15 cellular contexts compared by ENCODE assay signal in genomic region chr6:28522594-28523557, GRCh38. TPM values are rescaled to one million over a fixed set of nuclear protein-coding genes. Genes with fewer than 3 reads are reported as not detected.
DNase-seq lines count a peak whose midpoint lies in the region; ATAC-seq and TF ChIP-seq lines count a peak whose summit lies in the region.
"Had no signal": no experiment of that assay in that cellular context is flagged by ENCODE, and none has a peak within 500 bp of the region (broad histone marks: within the 10 kb centered on the region; RNA-seq: fewer than 3 reads in every experiment).

No MANE protein-coding gene starts in this region.

- H3K4me1 ChIP-seq in foreskin keratinocyte (no peaks in the 10 kb centered on the region), upper lobe of left lung (no peaks in the 10 kb centered on the region), mucosa of descending colon (ENCODE audit: low read depth) (no peaks in the 10 kb centered on the region)
- H3K4me1 ChIP-seq: vagina had no signal

- H3K4me3 Mint-ChIP-seq in activated T-cell treated with anti-CD3 and anti-CD28 coated beads, Interleukin-2, amount 50 U/mL, for 72 hours, result peak overlapping the region in 1 of 2 donors; percentile 2

- peaks cover 16% of the 10 kb centered on the region for H3K4me1 Mint-ChIP-seq in activated T-cell treated with anti-CD3 and anti-CD28 coated beads, Interleukin-2, amount 50 U/mL, for 72 hours (ENCODE audit: low read depth)

- DNase-seq in D341Med (ENCODE audit: low spot score) (peak; percentile 42), NCI-H82 treated with DMSO at 0.1 percent for 48 hours (lab: John Stamatoyannopoulos, UW; ENCODE audit: unreplicated experiment) (peak; percentile 22), foreskin keratinocyte (no peak), upper lobe of left lung (no peak), mucosa of descending colon (no peak)
- DNase-seq in activated T-cell treated with anti-CD3 and anti-CD28 coated beads, Interleukin-2, amount 50 U/mL, for 72 hours, result peak; percentile 53 to 54
- DNase-seq: AML-193, GF-D8, NCI-H1105 treated with DMSO at 0.1 percent for 48 hours, NCI-H526 treated with DMSO at 0.1 percent for 48 hours, SHP77 treated with DMSO at 0.1 percent for 48 hours had no signal

- H3K9me3 ChIP-seq in upper lobe of left lung (no peaks in the 10 kb centered on the region), mucosa of descending colon (no peaks in the 10 kb centered on the region)
- H3K9me3 ChIP-seq: vagina had no signal

- peaks cover 37% of the 10 kb centered on the region for H3K27me3 Mint-ChIP-seq in activated T-cell treated with anti-CD3 and anti-CD28 coated beads, Interleukin-2, amount 50 U/mL, for 72 hours (ENCODE audit: low read depth)

- H3K4me3 ChIP-seq in upper lobe of left lung (no peak overlapping the region), mucosa of descending colon (no peak overlapping the region)
- H3K4me3 ChIP-seq: vagina had no signal

- H3K36me3 ChIP-seq in upper lobe of left lung (no peaks in the 10 kb centered on the region), mucosa of descending colon (ENCODE audit: low read depth) (no peaks in the 10 kb centered on the region)
- H3K36me3 ChIP-seq: vagina had no signal

- no peaks in the 10 kb centered on the region for H3K36me3 Mint-ChIP-seq in activated T-cell treated with anti-CD3 and anti-CD28 coated beads, Interleukin-2, amount 50 U/mL, for 72 hours (ENCODE audit: insufficient read depth in 2 of 2)

- intact Hi-C loops in mucosa of descending colon (cut with DNase I, micrococcal nuclease), result no loop called here

- H3K27ac Mint-ChIP-seq in activated T-cell treated with anti-CD3 and anti-CD28 coated beads, Interleukin-2, amount 50 U/mL, for 72 hours, result no peak overlapping the region

- no peak for TF ChIP-seq EP300 in upper lobe of left lung (IDR thresholded peaks at IDR 0.05)

- H3K27me3 ChIP-seq in foreskin keratinocyte (peaks cover 93% of the 10 kb centered on the region), upper lobe of left lung (no peaks in the 10 kb centered on the region)
- H3K27me3 ChIP-seq: vagina had no signal

- WGBS in upper lobe of left lung, 2 donors, result 25 to 49% methylated on average over 3 of the region's 3 CpGs

- peak; percentile 87 to 98 for ATAC-seq in activated T-cell treated with anti-CD3 and anti-CD28 coated beads, Interleukin-2, amount 50 U/mL, for 72 hours (replicated peaks in 1 of 2)
- ATAC-seq in foreskin keratinocyte (peak; percentile 51), GM21447 (IDR thresholded peaks at IDR 0.05; ENCODE audit: unreplicated experiment) (no peak), GM19351 (IDR thresholded peaks at IDR 0.05; ENCODE audit: unreplicated experiment) (no peak), upper lobe of left lung (ENCODE audit: low FRiP score in 2 of 2) (no peak), mucosa of descending colon (no peak)

- no peak for TF ChIP-seq POLR2A in upper lobe of left lung (IDR thresholded peaks at IDR 0.05)

- H3K9me3 Mint-ChIP-seq in activated T-cell treated with anti-CD3 and anti-CD28 coated beads, Interleukin-2, amount 50 U/mL, for 72 hours, result no peaks in the 10 kb centered on the region

- no peak overlapping the region for H3K27ac ChIP-seq in foreskin keratinocyte
- H3K27ac ChIP-seq in upper lobe of left lung, result no peak overlapping the region
- H3K27ac ChIP-seq: epithelial cell of prostate, vagina had no signal

- TF ChIP-seq CTCF in foreskin keratinocyte (conservative IDR thresholded peaks at IDR 0.05), result peak; percentile 2
- no peak for TF ChIP-seq CTCF in upper lobe of left lung (IDR thresholded peaks at IDR 0.05)
- TF ChIP-seq CTCF in mucosa of descending colon (IDR thresholded peaks at IDR 0.05), result no peak

RNA-seq across cellular contexts. Expression of gene GPX5, which starts 2.8 kb away (rescaled TPM):
- total RNA-seq in activated T-cell treated with anti-CD3 and anti-CD28 coated beads, Interleukin-2, amount 50 U/mL, for 72 hours, result not detected
- total RNA-seq in foreskin keratinocyte, result not detected in 2 replicates
- not detected in 2 replicates for polyA plus RNA-seq in foreskin keratinocyte
- not detected for total RNA-seq in upper lobe of left lung
- total RNA-seq in mucosa of descending colon, result not detected
- total RNA-seq: vagina had no signal

RNA-seq across cellular contexts. Expression of gene GPX6, which starts 7.3 kb away (rescaled TPM):
- total RNA-seq in activated T-cell treated with anti-CD3 and anti-CD28 coated beads, Interleukin-2, amount 50 U/mL, for 72 hours, result not detected
- not detected in 2 replicates for total RNA-seq in foreskin keratinocyte
- polyA plus RNA-seq in foreskin keratinocyte, result not detected in 2 replicates
- not detected for total RNA-seq in upper lobe of left lung
- total RNA-seq in mucosa of descending colon, result not detected
- total RNA-seq: vagina had no signal

Comparison
In these comparisons a context has a peak if more than half of its experiments do, and no peak if none do; other contexts are left out.
1. DNase-seq: peak in D341Med (single experiment), NCI-H82 treated with DMSO at 0.1 percent for 48 hours (single experiment) and activated T-cell treated with anti-CD3 and anti-CD28 coated beads, Interleukin-2, amount 50 U/mL, for 72 hours (2 of 2); none in foreskin keratinocyte (0 of 2), upper lobe of left lung (0 of 2) and mucosa of descending colon (0 of 3).
2. ATAC-seq: peak in activated T-cell treated with anti-CD3 and anti-CD28 coated beads, Interleukin-2, amount 50 U/mL, for 72 hours (2 of 2) and foreskin keratinocyte (single experiment); none in GM21447 (single experiment), GM19351 (single experiment), upper lobe of left lung (0 of 2) and mucosa of descending colon (single experiment).